ENCODE assay signal across 2 cellular contexts in genomic region chr12:62123721-62124203, GRCh38.
TF ChIP-seq lines count a peak whose summit lies in the region.

No MANE protein-coding gene starts in this region.

TF ChIP-seq in IMR-90, 13 proteins besides CTCF, POLR2A, EP300 and RAD21 (continued from another document):
- TF ChIP-seq SMC3 (IDR thresholded peaks at IDR 0.05; ENCODE audit: low read depth, low read length), result peak; percentile 39

TF ChIP-seq in SK-N-SH, 30 proteins besides CTCF, POLR2A, EP300 and RAD21 (continued from another document):
- no peak for TF ChIP-seq IRF3 (IDR thresholded peaks at IDR 0.05; ENCODE audit: low read depth, low read length)
- no peak for TF ChIP-seq EZH2phosphoT487 (IDR thresholded peaks at IDR 0.05; ENCODE audit: borderline replicate concordance, low read depth)
- no peak for TF ChIP-seq USF2 (IDR thresholded peaks at IDR 0.05; ENCODE audit: borderline replicate concordance, low read depth, low read length)
